25 cellular contexts compared by ENCODE assay signal in genomic region chr11:110290591-110291334, GRCh38. TPM values are rescaled to one million over a fixed set of nuclear protein-coding genes. Genes with fewer than 3 reads are reported as not detected.
DNase-seq lines count a peak whose midpoint lies in the region; ATAC-seq and TF ChIP-seq lines count a peak whose summit lies in the region.
"Had no signal": no experiment of that assay in that cellular context is flagged by ENCODE, and none has a peak within 500 bp of the region (broad histone marks: within the 10 kb centered on the region; RNA-seq: fewer than 3 reads in every experiment).

No MANE protein-coding gene starts in this region.

- peaks cover 48% of the 10 kb centered on the region for H3K4me1 ChIP-seq in CD4-positive, CD25-positive, alpha-beta regulatory T cell (ENCODE audit: control insufficient read depth, insufficient read depth, low read length, poor library complexity, severe bottlenecking)
- H3K4me1 ChIP-seq in upper lobe of right lung: peaks cover 48% of the 10 kb centered on the region

- H3K9me3 Mint-ChIP-seq in activated CD4-positive, alpha-beta T cell treated with anti-CD3 and anti-CD28 coated beads, Interleukin-2, amount 10 ng/mL, durations not matched to agents 24 days and 14 days: no peaks in the 10 kb centered on the region
- H3K9me3 Mint-ChIP-seq in CD4-positive, CD25-positive, alpha-beta regulatory T cell: no peaks in the 10 kb centered on the region
- H3K9me3 Mint-ChIP-seq in WTC11 (no peaks in the 10 kb centered on the region), glutamatergic neuron (ENCODE audit: unreplicated experiment) (peaks cover 3% of the 10 kb centered on the region)
- H3K9me3 Mint-ChIP-seq: CD8-positive, alpha-beta T cell had no signal

- H3K9me3 ChIP-seq in CD4-positive, CD25-positive, alpha-beta regulatory T cell (ENCODE audit: control insufficient read depth in 2 of 2, low read length in 2 of 2): no peaks in the 10 kb centered on the region
- H3K9me3 ChIP-seq in upper lobe of right lung: no peaks in the 10 kb centered on the region
- H3K9me3 ChIP-seq: BE2C, Peyer's patch had no signal

- no peaks in the 10 kb centered on the region for H3K36me3 ChIP-seq in CD4-positive, CD25-positive, alpha-beta regulatory T cell (ENCODE audit: control insufficient read depth, insufficient read depth, low read length)
- no peaks in the 10 kb centered on the region for H3K36me3 ChIP-seq in upper lobe of right lung
- H3K36me3 ChIP-seq: BE2C, HAP-1, Peyer's patch had no signal

- peak overlapping the region; percentile 42 for H3K27ac Mint-ChIP-seq in activated CD4-positive, alpha-beta T cell treated with anti-CD3 and anti-CD28 coated beads, Interleukin-2, amount 10 ng/mL, durations not matched to agents 24 days and 14 days
- peak overlapping the region in 2 of 3 donors; percentile 40 to 49 for H3K27ac Mint-ChIP-seq in CD4-positive, CD25-positive, alpha-beta regulatory T cell
- peak overlapping the region; percentile 23 for H3K27ac Mint-ChIP-seq in WTC11
- no peak overlapping the region for H3K27ac Mint-ChIP-seq in glutamatergic neuron (ENCODE audit: unreplicated experiment)
- H3K27ac Mint-ChIP-seq: CD8-positive, alpha-beta T cell had no signal

- peaks cover 54% of the 10 kb centered on the region for H3K4me1 Mint-ChIP-seq in activated CD4-positive, alpha-beta T cell treated with anti-CD3 and anti-CD28 coated beads, Interleukin-2, amount 10 ng/mL, durations not matched to agents 24 days and 14 days
- H3K4me1 Mint-ChIP-seq in CD4-positive, CD25-positive, alpha-beta regulatory T cell: peaks cover 36 to 90% (median 67%) of the 10 kb centered on the region in 4 donors
- peaks cover 48% of the 10 kb centered on the region for H3K4me1 Mint-ChIP-seq in WTC11
- H3K4me1 Mint-ChIP-seq in glutamatergic neuron (ENCODE audit: low read depth, unreplicated experiment): peaks cover 4% of the 10 kb centered on the region

- no peak overlapping the region for H3K27ac ChIP-seq in CD4-positive, CD25-positive, alpha-beta regulatory T cell (ENCODE audit: insufficient read depth, low read length, poor library complexity, severe bottlenecking)
- no peak overlapping the region for H3K27ac ChIP-seq in upper lobe of right lung
- H3K27ac ChIP-seq: HL-60, Peyer's patch had no signal

- intact Hi-C loops in activated CD4-positive, alpha-beta T cell treated with anti-CD3 and anti-CD28 coated beads, Interleukin-2, amount 10 ng/mL, durations not matched to agents 24 days and 14 days (cut with micrococcal nuclease): no loop called here
- intact Hi-C loops in upper lobe of right lung (cut with DNase I): no loop called here

- H3K27me3 ChIP-seq in CD4-positive, CD25-positive, alpha-beta regulatory T cell (ENCODE audit: control insufficient read depth, insufficient read depth, low read length): no peaks in the 10 kb centered on the region
- no peaks in the 10 kb centered on the region for H3K27me3 ChIP-seq in upper lobe of right lung
- H3K27me3 ChIP-seq: BE2C, Peyer's patch had no signal

- H3K4me3 ChIP-seq in CD4-positive, CD25-positive, alpha-beta regulatory T cell (ENCODE audit: low read depth, low read length): no peak overlapping the region
- no peak overlapping the region for H3K4me3 ChIP-seq in upper lobe of right lung
- H3K4me3 ChIP-seq: HAP-1, Peyer's patch had no signal

- ATAC-seq in CD4-positive, CD25-positive, alpha-beta regulatory T cell (ENCODE audit: low read depth in 2 of 2): no peak
- ATAC-seq in WTC11 (no peak), upper lobe of right lung (no peak), GM19328 (IDR thresholded peaks at IDR 0.05; ENCODE audit: unreplicated experiment) (no peak)
- ATAC-seq: CD8-positive, alpha-beta T cell; Right ventricle myocardium inferior had no signal

- no peak overlapping the region for H3K4me3 Mint-ChIP-seq in activated CD4-positive, alpha-beta T cell treated with anti-CD3 and anti-CD28 coated beads, Interleukin-2, amount 10 ng/mL, durations not matched to agents 24 days and 14 days
- peak overlapping the region in 3 of 4 donors; percentile 31 to 81 (median 77) for H3K4me3 Mint-ChIP-seq in CD4-positive, CD25-positive, alpha-beta regulatory T cell
- H3K4me3 Mint-ChIP-seq in WTC11: no peak overlapping the region
- peak overlapping the region; percentile 32 for H3K4me3 Mint-ChIP-seq in glutamatergic neuron (ENCODE audit: unreplicated experiment)
- H3K4me3 Mint-ChIP-seq: CD8-positive, alpha-beta T cell had no signal

- DNase-seq in activated CD4-positive, alpha-beta T cell treated with anti-CD3 and anti-CD28 coated beads, Interleukin-2, amount 10 ng/mL, durations not matched to agents 24 days and 14 days: no peak
- DNase-seq in activated CD4-positive, alpha-beta T cell treated with anti-CD3 and anti-CD28 coated beads for 4 hours: no peak
- no peak for DNase-seq in CD4-positive, CD25-positive, alpha-beta regulatory T cell
- no peak for DNase-seq in WTC11 (ENCODE audit: low spot score)
- no peak for DNase-seq in glutamatergic neuron
- DNase-seq in DMS53 (lab: John Stamatoyannopoulos, UW): no peak
- no peak for DNase-seq in upper lobe of right lung
- DNase-seq: 8988T; BE2C; Calu3; CD8-positive, alpha-beta T cell; EL; IMR-90; Karpas-422; MM.1S; NCI-H1105; NCI-H2081; NCI-H2171 treated with DMSO at 0.1 percent for 48 hours; NCI-H748 treated with DMSO at 0.1 percent for 48 hours; NK-92 treated with Interleukin-12 subunit alpha and Interleukin-12 subunit beta, amount 100 ng/mL, for 24 hours; Peyer's patch had no signal

- CTCF ChIA-PET in WTC11 (lab: Charles Lee): no interaction called here

- no peaks in the 10 kb centered on the region for H3K27me3 Mint-ChIP-seq in activated CD4-positive, alpha-beta T cell treated with anti-CD3 and anti-CD28 coated beads, Interleukin-2, amount 10 ng/mL, durations not matched to agents 24 days and 14 days
- H3K27me3 Mint-ChIP-seq in CD4-positive, CD25-positive, alpha-beta regulatory T cell: no peaks in the 10 kb centered on the region
- H3K27me3 Mint-ChIP-seq in WTC11 (ENCODE audit: low read depth) (no peaks in the 10 kb centered on the region), glutamatergic neuron (ENCODE audit: unreplicated experiment) (peaks cover 2% of the 10 kb centered on the region)

- POLR2A ChIA-PET in WTC11 (lab: Charles Lee): no interaction called here

- TF ChIP-seq CTCF in WTC11 (IDR thresholded peaks at IDR 0.05): no peak
- no peak for TF ChIP-seq CTCF in glutamatergic neuron (IDR thresholded peaks at IDR 0.05; ENCODE audit: partially characterized antibody, unreplicated experiment)
- TF ChIP-seq CTCF in upper lobe of right lung (IDR thresholded peaks at IDR 0.05): no peak

- H3K36me3 Mint-ChIP-seq in activated CD4-positive, alpha-beta T cell treated with anti-CD3 and anti-CD28 coated beads, Interleukin-2, amount 10 ng/mL, durations not matched to agents 24 days and 14 days (ENCODE audit: low read depth): peaks cover 39% of the 10 kb centered on the region
- H3K36me3 Mint-ChIP-seq in CD4-positive, CD25-positive, alpha-beta regulatory T cell: peaks cover 6% of the 10 kb centered on the region
- peaks cover 6% of the 10 kb centered on the region; the same call in 1 of the 2 replicates for H3K36me3 Mint-ChIP-seq in WTC11
- peaks cover 6% of the 10 kb centered on the region for H3K36me3 Mint-ChIP-seq in glutamatergic neuron (ENCODE audit: unreplicated experiment)

TF ChIP-seq in WTC11, 78 proteins besides CTCF, POLR2A, EP300 and RAD21:
- TF ChIP-seq ZNF281 (CRISPR knock-in tag; IDR thresholded peaks at IDR 0.05) (no peak), SMAD3 (CRISPR knock-in tag; IDR thresholded peaks at IDR 0.05; ENCODE audit: borderline replicate concordance) (no peak), KAT7 (CRISPR knock-in tag; IDR thresholded peaks at IDR 0.05; ENCODE audit: borderline replicate concordance) (no peak), CREB1 (CRISPR knock-in tag; IDR thresholded peaks at IDR 0.05) (no peak)
TF ChIP-seq in WTC11: peak in this region for 0.

RNA-seq across cellular contexts. Expression of gene RDX, which starts 5.7 kb away (rescaled TPM):
- total RNA-seq in activated CD4-positive, alpha-beta T cell treated with anti-CD3 and anti-CD28 coated beads, Interleukin-2, amount 10 ng/mL, durations not matched to agents 24 days and 14 days: 87.6 and 88.4 TPM in 2 replicates
- total RNA-seq in CD4-positive, CD25-positive, alpha-beta regulatory T cell: 38.0 TPM
- polyA plus RNA-seq in CD4-positive, CD25-positive, alpha-beta regulatory T cell: 10 to 100 TPM; 26.0 to 30.3 (median 28.6) TPM
- total RNA-seq in WTC11 (2021) (71.8 to 77.4 TPM (median 72.9 TPM) in 3 replicates), glutamatergic neuron (ENCODE audit: unreplicated experiment) (71.7 TPM), upper lobe of right lung (146 TPM)

Comparison
In these comparisons a context has a peak if more than half of its experiments do, and no peak if none do; other contexts are left out.
1. H3K4me3 Mint-ChIP-seq: peak in CD4-positive, CD25-positive, alpha-beta regulatory T cell (3 of 4) and glutamatergic neuron (single experiment); none in activated CD4-positive, alpha-beta T cell treated with anti-CD3 and anti-CD28 coated beads, Interleukin-2, amount 10 ng/mL, durations not matched to agents 24 days and 14 days (single experiment) and WTC11 (single experiment).